Comparison of ENCODE assay signal across 23 cellular contexts in the genomic region with DNA sequence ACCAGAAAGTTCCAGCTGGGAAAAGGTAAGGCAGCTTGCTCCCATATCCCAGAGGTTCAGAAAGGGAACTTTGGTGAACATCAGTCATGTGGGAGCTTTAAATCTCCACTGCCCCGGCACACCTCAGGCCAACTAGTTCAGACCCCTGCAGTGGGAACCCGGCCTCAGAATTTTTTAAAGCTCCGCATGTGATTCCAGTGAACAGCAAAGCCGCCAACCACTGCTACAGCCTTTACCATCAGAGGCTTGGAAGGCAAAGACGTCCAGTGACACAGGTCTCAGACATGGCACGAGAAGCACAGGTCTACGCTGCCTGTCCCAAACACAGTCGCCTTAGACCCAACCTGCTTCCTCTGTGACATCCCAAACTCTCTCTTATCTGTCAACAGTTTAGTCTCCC. TPM values are rescaled to one million over a fixed set of nuclear protein-coding genes. Genes with fewer than 3 reads are reported as not detected.
DNase-seq lines count a peak whose midpoint lies in the region; ATAC-seq and TF ChIP-seq lines count a peak whose summit lies in the region.
"Had no signal": no experiment of that assay in that cellular context is flagged by ENCODE, and none has a peak within 500 bp of the region (broad histone marks: within the 10 kb centered on the region; RNA-seq: fewer than 3 reads in every experiment).

No MANE protein-coding gene starts in this region.

- no peak overlapping the region for H4K12ac ChIP-seq in trophoblast cell (ENCODE audit: low read depth, low read length)

- H4K91ac ChIP-seq in trophoblast cell (ENCODE audit: low read depth, low read length) = peak overlapping the region; percentile 78

- H3K4me3 Mint-ChIP-seq in T-helper 17 cell (no peak overlapping the region), chondrocyte (ENCODE audit: unreplicated experiment) (no peak overlapping the region)
- H3K4me3 Mint-ChIP-seq: CD14-positive monocyte; CD4-positive, alpha-beta memory T cell; CD4-positive, CD25-positive, alpha-beta regulatory T cell; CD8-positive, alpha-beta memory T cell had no signal

- H2AK5ac ChIP-seq in mesendoderm (ENCODE audit: low read length) (no peak overlapping the region), trophoblast cell (ENCODE audit: low read length) (peak overlapping the region; percentile 14)

- H3K4me3 ChIP-seq in KMS-11 (IDR thresholded peaks at IDR 0.05; ENCODE audit: insufficient read depth, low read depth, low read length) (no peak overlapping the region), mesendoderm (ENCODE audit: low read length) (no peak overlapping the region), trophoblast cell (ENCODE audit: low read depth, low read length) (no peak overlapping the region)
- H3K4me3 ChIP-seq: BLaER1 had no signal

- WGBS in mesendoderm (ENCODE audit: extremely low coverage, insufficient coverage, low lambda C conversion rate) = no CpG with 5 or more reads among the region's 8 CpGs
- no CpG with 5 or more reads among the region's 8 CpGs for WGBS in trophoblast cell (ENCODE audit: extremely low coverage, insufficient coverage, insufficient read length)

- peaks cover 4% of the 10 kb centered on the region for H3K4me1 Mint-ChIP-seq in T-helper 17 cell
- H3K4me1 Mint-ChIP-seq in chondrocyte (ENCODE audit: low read depth) = peaks cover 6% of the 10 kb centered on the region

- ATAC-seq in T-helper 17 cell (no peak), GM19452 (IDR thresholded peaks at IDR 0.05; ENCODE audit: unreplicated experiment) (no peak), HG02981 (IDR thresholded peaks at IDR 0.05; ENCODE audit: unreplicated experiment) (no peak)

- H3K18ac ChIP-seq in mesendoderm (ENCODE audit: low read length) (no peak overlapping the region), trophoblast cell (ENCODE audit: low read length) (no peak overlapping the region)

- H2BK15ac ChIP-seq in mesendoderm (replicated peaks; ENCODE audit: low read depth) = no peak overlapping the region

- H3K23ac ChIP-seq in mesendoderm (ENCODE audit: low read length) (no peak overlapping the region), trophoblast cell (ENCODE audit: low read length) (no peak overlapping the region)

- no peaks in the 10 kb centered on the region for H4K20me1 ChIP-seq in KMS-11 (ENCODE audit: insufficient read depth)
- H4K20me1 ChIP-seq: BLaER1 had no signal

- H3K9ac ChIP-seq in KMS-11 (no peak overlapping the region), mesendoderm (ENCODE audit: low read length) (no peak overlapping the region), trophoblast cell (ENCODE audit: low read length) (no peak overlapping the region)
- H3K9ac ChIP-seq: BLaER1 had no signal

- H3K4ac ChIP-seq in mesendoderm (ENCODE audit: low read depth, low read length) (no peak overlapping the region), trophoblast cell (ENCODE audit: low read depth, low read length) (no peak overlapping the region)

- peak overlapping the region; percentile 38 for H2BK12ac ChIP-seq in trophoblast cell (ENCODE audit: low read length)

- no peak for TF ChIP-seq CTCF in KMS-11 (conservative IDR thresholded peaks at IDR 0.05; ENCODE audit: low read depth, low read length)
- no peak for TF ChIP-seq CTCF in chondrocyte (IDR thresholded peaks at IDR 0.05)

- H3K14ac ChIP-seq in trophoblast cell (ENCODE audit: low read length) = no peak overlapping the region

- H4K5ac ChIP-seq in mesendoderm (ENCODE audit: low read length) = no peak overlapping the region

- H3K9me3 ChIP-seq in trophoblast cell (ENCODE audit: insufficient read depth, low read depth, low read length) = peaks cover 6% of the 10 kb centered on the region
- H3K9me3 ChIP-seq in T-helper 17 cell (ENCODE audit: control insufficient read depth, low read length, poor library complexity, severe bottlenecking) = no peaks in the 10 kb centered on the region
- H3K9me3 ChIP-seq: BE2C, BLaER1 had no signal

- H3K79me2 ChIP-seq in KMS-11 (ENCODE audit: insufficient read depth, low read depth) (no peaks in the 10 kb centered on the region), mesendoderm (ENCODE audit: control insufficient read depth, insufficient read depth, low read length) (no peaks in the 10 kb centered on the region), trophoblast cell (ENCODE audit: control insufficient read depth, insufficient read depth, low read length, poor library complexity) (peaks cover 2% of the 10 kb centered on the region)

- no peaks in the 10 kb centered on the region for H3K27me3 ChIP-seq in KMS-11 (ENCODE audit: insufficient read depth, low read depth)
- H3K27me3 ChIP-seq in mesendoderm (ENCODE audit: insufficient read depth, low read length, poor library complexity) = no peaks in the 10 kb centered on the region
- H3K27me3 ChIP-seq in trophoblast cell (ENCODE audit: insufficient read depth, low read length) = no peaks in the 10 kb centered on the region
- H3K27me3 ChIP-seq: BE2C, BLaER1 had no signal

- H2AFZ ChIP-seq in KMS-11 (ENCODE audit: low read depth) (no peak overlapping the region), trophoblast cell (ENCODE audit: insufficient read depth, low read length, poor library complexity) (no peak overlapping the region)

- H2BK120ac ChIP-seq in mesendoderm (ENCODE audit: low read depth, low read length) = no peak overlapping the region
- H2BK120ac ChIP-seq in trophoblast cell (ENCODE audit: insufficient read depth, low read length, poor library complexity) = peak overlapping the region; percentile 9

- H3K79me1 ChIP-seq in mesendoderm (ENCODE audit: low read length) (no peaks in the 10 kb centered on the region), trophoblast cell (ENCODE audit: low read length) (peaks cover 37% of the 10 kb centered on the region)

- peak overlapping the region; percentile 53; the same call in 1 of the 2 replicates for H3K4me2 ChIP-seq in KMS-11
- no peak overlapping the region for H3K4me2 ChIP-seq in mesendoderm (ENCODE audit: low read length)
- H3K4me2 ChIP-seq in trophoblast cell (ENCODE audit: low read length) = no peak overlapping the region
- H3K4me2 ChIP-seq: BLaER1 had no signal

- H4K8ac ChIP-seq in mesendoderm (ENCODE audit: low read depth, low read length) = no peak overlapping the region
- H4K8ac ChIP-seq in trophoblast cell (ENCODE audit: low read depth, low read length) = peak overlapping the region; percentile 12

- H3K36me3 Mint-ChIP-seq in T-helper 17 cell (ENCODE audit: low read depth) (peaks cover 2% of the 10 kb centered on the region), chondrocyte (ENCODE audit: low read depth) (peaks cover under 1% of the 10 kb centered on the region)

- no peak overlapping the region for H3K27ac ChIP-seq in KMS-11
- H3K27ac ChIP-seq in mesendoderm (ENCODE audit: low read depth, low read length) = no peak overlapping the region
- peak overlapping the region; percentile 77 for H3K27ac ChIP-seq in trophoblast cell (ENCODE audit: low read depth, low read length)
- H3K27ac ChIP-seq: BLaER1 had no signal

- no peak overlapping the region for H3K27ac Mint-ChIP-seq in T-helper 17 cell
- H3K27ac Mint-ChIP-seq in chondrocyte (ENCODE audit: unreplicated experiment) = no peak overlapping the region

- H3K4me1 ChIP-seq in KMS-11 (ENCODE audit: low read depth, poor library complexity, severe bottlenecking) (peaks cover 26% of the 10 kb centered on the region), mesendoderm (ENCODE audit: control insufficient read depth, low read depth, low read length) (no peaks in the 10 kb centered on the region), trophoblast cell (ENCODE audit: control insufficient read depth in 1 of 2, insufficient read depth in 2 of 2, low read length in 2 of 2) (peaks cover 17 to 23% of the 10 kb centered on the region in 2 experiments)
- H3K4me1 ChIP-seq: BE2C, BLaER1 had no signal

- H3K27me3 Mint-ChIP-seq in T-helper 17 cell = no peaks in the 10 kb centered on the region
- no peaks in the 10 kb centered on the region for H3K27me3 Mint-ChIP-seq in chondrocyte (ENCODE audit: low read depth)
- H3K27me3 Mint-ChIP-seq: CD4-positive, alpha-beta memory T cell; CD4-positive, CD25-positive, alpha-beta regulatory T cell; CD8-positive, alpha-beta memory T cell had no signal

- DNase-seq in mesendoderm (no peak), trophoblast cell (no peak), T-helper 17 cell (no peak), chondrocyte (ENCODE audit: low spot score) (no peak)
- DNase-seq: 8988T; ACHN; BE2C; CD4-positive, alpha-beta memory T cell; CD4-positive, CD25-positive, alpha-beta regulatory T cell; CD8-positive, alpha-beta memory T cell; COR-L47; DMS 273 treated with DMSO at 0.1 percent for 48 hours; DMS153; DMS53; DMS79; DND-41; EL; GDM1 had no signal

- H3K9me3 Mint-ChIP-seq in chondrocyte (ENCODE audit: low read depth) = no peaks in the 10 kb centered on the region
- H3K9me3 Mint-ChIP-seq: CD4-positive, alpha-beta memory T cell; CD4-positive, CD25-positive, alpha-beta regulatory T cell; CD8-positive, alpha-beta memory T cell had no signal

- H3K36me3 ChIP-seq in KMS-11 (ENCODE audit: insufficient read depth) = no peaks in the 10 kb centered on the region
- no peaks in the 10 kb centered on the region for H3K36me3 ChIP-seq in mesendoderm (ENCODE audit: control insufficient read depth, insufficient read depth, low read length)
- peaks cover 3 to 5% of the 10 kb centered on the region in 2 experiments for H3K36me3 ChIP-seq in trophoblast cell (ENCODE audit: control insufficient read depth in 1 of 2, insufficient read depth in 2 of 2, low read length in 2 of 2)
- H3K36me3 ChIP-seq: BE2C had no signal

- H2BK5ac ChIP-seq in mesendoderm (ENCODE audit: low read length) = no peak overlapping the region
- H2BK5ac ChIP-seq in trophoblast cell (ENCODE audit: low read depth, low read length, poor library complexity) = peak overlapping the region; percentile 68

- H3K56ac ChIP-seq in mesendoderm (ENCODE audit: low read length) = peak overlapping the region; percentile 7

RNA-seq across cellular contexts. Expression of a gene that starts 31.0 kb away (rescaled TPM):
- polyA plus RNA-seq in mesendoderm (2013, experiment 1 of 2) = 20.6 TPM
- polyA plus RNA-seq in mesendoderm (2013, experiment 2 of 2) = 22.2 TPM
- polyA plus RNA-seq in trophoblast cell (2013) = 17.4 and 20.0 TPM in 2 replicates
- 10 to 100 TPM; 16.5 to 19.1 TPM for total RNA-seq in T-helper 17 cell
- total RNA-seq in chondrocyte = 10.9 to 14.4 TPM (median 11.9 TPM) in 3 replicates

RNA-seq across cellular contexts. Expression of a gene that starts 40.5 kb away (rescaled TPM):
- polyA plus RNA-seq in mesendoderm (2013, experiment 1 of 2) = 22.3 TPM
- 22.2 TPM for polyA plus RNA-seq in mesendoderm (2013, experiment 2 of 2)
- polyA plus RNA-seq in trophoblast cell (2013) = 5.0 and 5.6 TPM in 2 replicates
- total RNA-seq in T-helper 17 cell (1 to 10 TPM; 4.2 to 6.3 TPM), chondrocyte (17.6 to 23.6 TPM (median 19.7 TPM) in 3 replicates)
